ENCODE assay signal across 10 cellular contexts in genomic region chr3:115072265-115073008, GRCh38.
DNase-seq lines count a peak whose midpoint lies in the region; ATAC-seq, FAIRE-seq and TF ChIP-seq lines count a peak whose summit lies in the region.
"Had no signal": no experiment of that assay in that cellular context is flagged by ENCODE, and none has a peak within 500 bp of the region (broad histone marks: within the 10 kb centered on the region; RNA-seq: fewer than 3 reads in every experiment).

No MANE protein-coding gene starts in this region.

- H3K9me2 ChIP-seq in GM23248 (ENCODE audit: insufficient read depth) (no peaks in the 10 kb centered on the region), OCI-LY7 (ENCODE audit: insufficient read depth, low read length) (no peaks in the 10 kb centered on the region)

- no peaks in the 10 kb centered on the region for H3K36me3 ChIP-seq in GM23248 (ENCODE audit: low read depth)
- no peaks in the 10 kb centered on the region for H3K36me3 ChIP-seq in fibroblast of lung (ENCODE audit: control insufficient read depth, insufficient read depth, low read length)
- H3K36me3 ChIP-seq in sigmoid colon: no peaks in the 10 kb centered on the region
- no peaks in the 10 kb centered on the region for H3K36me3 ChIP-seq in HepG2 (replicated peaks in 1 of 2; ENCODE audit: control insufficient read depth in 1 of 2, insufficient read depth in 2 of 2, low read length in 2 of 2)
- H3K36me3 ChIP-seq in OCI-LY7 (ENCODE audit: insufficient read depth, low read length): no peaks in the 10 kb centered on the region

- TF ChIP-seq CTCF in RWPE1 (conservative IDR thresholded peaks at IDR 0.05; ENCODE audit: low read depth) (no peak), fibroblast of lung (conservative IDR thresholded peaks at IDR 0.05 in 1 of 2, IDR thresholded peaks at IDR 0.05 in 1 of 2; ENCODE audit: low read depth in 1 of 2, low read length in 2 of 2) (no peak), sigmoid colon (IDR thresholded peaks at IDR 0.05) (no peak), HepG2 (CRISPR knock-in tag; IDR thresholded peaks at IDR 0.05) (no peak), OCI-LY7 (conservative IDR thresholded peaks at IDR 0.05; ENCODE audit: low read length) (no peak)

- H3K4me1 ChIP-seq in GM23248 (ENCODE audit: insufficient read depth): peaks cover 48% of the 10 kb centered on the region
- no peaks in the 10 kb centered on the region for H3K4me1 ChIP-seq in fibroblast of lung (ENCODE audit: control insufficient read depth, extremely low read depth, insufficient read depth, low read length)
- H3K4me1 ChIP-seq in sigmoid colon: peaks cover 0 to 44% (median 21%) of the 10 kb centered on the region in 4 donors
- H3K4me1 ChIP-seq in HepG2 (ENCODE audit: insufficient read depth, low read length): no peaks in the 10 kb centered on the region
- H3K4me1 ChIP-seq in OCI-LY7 (ENCODE audit: insufficient read depth, low read length, poor library complexity, severe bottlenecking): no peaks in the 10 kb centered on the region

- TF ChIP-seq EP300 in sigmoid colon (IDR thresholded peaks at IDR 0.05) (no peak), HepG2 (IDR thresholded peaks at IDR 0.05; ENCODE audit: low read depth in 2 of 2, low read length in 2 of 2) (no peak), HepG2 (CRISPR knock-in tag; IDR thresholded peaks at IDR 0.05; ENCODE audit: borderline replicate concordance) (no peak)

- peak; percentile 78 for DNase-seq in GM23248
- DNase-seq in RWPE1 (ENCODE audit: low spot score): peak; percentile 49
- DNase-seq in fibroblast of lung (ENCODE audit: low read depth in 2 of 2): peak; percentile 26 to 82
- DNase-seq in sigmoid colon: no peak
- DNase-seq in effector CD8-positive, alpha-beta T cell (lab: John Stamatoyannopoulos, UW): no peak
- DNase-seq in HepG2 (ENCODE audit: low spot score): no peak
- no peak for DNase-seq in NOMO-1 treated with dmso at 0.1 percent for 144 hours (lab: John Stamatoyannopoulos, UW; ENCODE audit: unreplicated experiment)
- DNase-seq in OCI-LY7 (ENCODE audit: low spot score): no peak
- DNase-seq: activated T-cell treated with anti-CD3 and anti-CD28 coated beads, Interleukin-2, amount 50 U/mL, for 48 hours; NCI-H2171 had no signal

- no TSS peak for BruUV-seq in HepG2 (replicated peaks; lab: Mats Ljungman, UMichigan)
- BruUV-seq in OCI-LY7 (replicated peaks; lab: Mats Ljungman, UMichigan): no TSS peak

- peaks cover 30% of the 10 kb centered on the region for H3F3A ChIP-seq in GM23248 (ENCODE audit: insufficient read depth)

- POLR2A ChIA-PET in RWPE1 (lab: Yijun Ruan, JAX; ENCODE audit: low non-redundant PET): no interaction called here
- POLR2A ChIA-PET in HepG2 (lab: Yijun Ruan, JAX): no interaction called here
- POLR2A ChIA-PET in OCI-LY7 (lab: Charles Lee): no interaction called here

- H3K4me2 ChIP-seq in GM23248 (ENCODE audit: unreplicated experiment) (peak overlapping the region; percentile 75), fibroblast of lung (ENCODE audit: extremely low read depth, insufficient read depth, low read length) (peak overlapping the region; percentile 25), HepG2 (ENCODE audit: low read depth, low read length) (no peak overlapping the region), OCI-LY7 (ENCODE audit: low read length) (no peak overlapping the region)

- peak overlapping the region; percentile 71 for H3K9ac ChIP-seq in GM23248
- H3K9ac ChIP-seq in fibroblast of lung (ENCODE audit: insufficient read depth, low read length): no peak overlapping the region
- no peak overlapping the region for H3K9ac ChIP-seq in HepG2 (ENCODE audit: insufficient read depth, low read depth, low read length)

- in situ Hi-C loops in GM23248 (cut with MboI): no loop called here
- in situ Hi-C loops in HepG2 (cut with HindIII; ENCODE audit: extremely low pct_ligation_motif_present, low pct_unique_long_range_greater_than_20kb): no loop called here

- H4K20me1 ChIP-seq in GM23248 (ENCODE audit: insufficient read depth) (no peaks in the 10 kb centered on the region), fibroblast of lung (ENCODE audit: control insufficient read depth, extremely low read depth, insufficient read depth, low read length) (peaks cover 1% of the 10 kb centered on the region), HepG2 (ENCODE audit: insufficient read depth, low read length) (no peaks in the 10 kb centered on the region), OCI-LY7 (ENCODE audit: insufficient read depth, low read length) (no peaks in the 10 kb centered on the region)

- no peak for TF ChIP-seq POLR2A in sigmoid colon (IDR thresholded peaks at IDR 0.05)
- TF ChIP-seq POLR2A in HepG2 (IDR thresholded peaks at IDR 0.05; ENCODE audit: insufficient read depth in 1 of 2, low read depth in 2 of 2, low read length in 2 of 2): no peak

- no peaks in the 10 kb centered on the region for H3K9me3 ChIP-seq in GM23248 (ENCODE audit: low read depth)
- H3K9me3 ChIP-seq in fibroblast of lung (ENCODE audit: control insufficient read depth, insufficient read depth, low read depth, low read length): no peaks in the 10 kb centered on the region
- no peaks in the 10 kb centered on the region for H3K9me3 ChIP-seq in sigmoid colon
- H3K9me3 ChIP-seq in HepG2 (ENCODE audit: low read length): no peaks in the 10 kb centered on the region
- no peaks in the 10 kb centered on the region for H3K9me3 ChIP-seq in OCI-LY7 (ENCODE audit: low read length)

- H2AFZ ChIP-seq in GM23248 (peak overlapping the region; percentile 79; the same call in 1 of the 2 replicates), fibroblast of lung (ENCODE audit: low read length) (no peak overlapping the region), HepG2 (ENCODE audit: low read length) (no peak overlapping the region), OCI-LY7 (ENCODE audit: low read length) (no peak overlapping the region)

- intact Hi-C loops in sigmoid colon (cut with DNase I) (no loop called here), HepG2 (cut with micrococcal nuclease; ENCODE audit: unreplicated experiment) (no loop called here), OCI-LY7 (cut with micrococcal nuclease; ENCODE audit: unreplicated experiment) (no loop called here)

- no peak for TF ChIP-seq RAD21 in HepG2 (CRISPR knock-in tag; IDR thresholded peaks at IDR 0.05)

- 70 to 71% methylated on average over 6 of the region's 6 CpGs for WGBS in GM23248 (ENCODE audit: low coverage in 1 of 2, low lambda C conversion rate in 2 of 2, missing lambda C conversion rate in 2 of 2), 2 experiments
- 77 to 84% methylated on average over 6 of the region's 6 CpGs for WGBS in sigmoid colon, 2 donors
- 79% methylated on average over 6 of the region's 6 CpGs for WGBS in HepG2 (ENCODE audit: low lambda C conversion rate)

- H3K79me2 ChIP-seq in GM23248 (ENCODE audit: insufficient read depth) (0 out of 2 replicates have a peak, but pooled peaks cover 8% of the 10 kb centered on the region), fibroblast of lung (ENCODE audit: control insufficient read depth, insufficient read depth, low read length) (no peaks in the 10 kb centered on the region), HepG2 (ENCODE audit: insufficient read depth, low read length) (no peaks in the 10 kb centered on the region), OCI-LY7 (ENCODE audit: insufficient read depth, low read depth, low read length) (no peaks in the 10 kb centered on the region)

- no peak for FAIRE-seq in HepG2 (lab: Jason Lieb, UNC)

- no peak for ATAC-seq in HepG2

- CTCF ChIA-PET in RWPE1 (lab: Yijun Ruan, JAX): no interaction called here
- CTCF ChIA-PET in HepG2 (lab: Yijun Ruan, JAX; ENCODE audit: low intra/inter-chr PET ratio, low total read pairs): no interaction called here
- CTCF ChIA-PET in OCI-LY7 (lab: Charles Lee; ENCODE audit: unreplicated experiment): no interaction called here

- H3K27ac ChIP-seq in GM23248 (peak overlapping the region; percentile 83), RWPE1 (no peak overlapping the region), fibroblast of lung (ENCODE audit: insufficient read depth, low read length) (no peak overlapping the region), sigmoid colon (peak overlapping the region in 3 of 4 donors; percentile 8 to 27 (median 21)), HepG2 (ENCODE audit: extremely low read length, insufficient read depth, low read length) (no peak overlapping the region), OCI-LY7 (ENCODE audit: low read depth, low read length, poor library complexity, severe bottlenecking) (no peak overlapping the region)

- H3K4me3 ChIP-seq in GM23248 (peak overlapping the region; percentile 62), fibroblast of lung (replicated peaks in 1 of 4; ENCODE audit: control extremely low read depth in 1 of 4, insufficient read depth in 1 of 4, low read depth in 3 of 4, low read length in 4 of 4) (no peak overlapping the region), sigmoid colon (no peak overlapping the region), HepG2 (replicated peaks in 1 of 3; ENCODE audit: insufficient read depth in 1 of 3, low read depth in 2 of 3, low read length in 3 of 3) (no peak overlapping the region), OCI-LY7 (ENCODE audit: low read depth, low read length, poor library complexity, severe bottlenecking) (no peak overlapping the region)

- H3K27me3 ChIP-seq in GM23248 (replicated peaks; ENCODE audit: insufficient read depth): no peaks in the 10 kb centered on the region
- H3K27me3 ChIP-seq in fibroblast of lung (ENCODE audit: control insufficient read depth, insufficient read depth, low read length): no peaks in the 10 kb centered on the region
- H3K27me3 ChIP-seq in sigmoid colon: no peaks in the 10 kb centered on the region
- H3K27me3 ChIP-seq in HepG2 (ENCODE audit: control insufficient read depth in 1 of 2, insufficient read depth in 2 of 2, low read length in 2 of 2): no peaks in the 10 kb centered on the region

TF ChIP-seq in HepG2, 621 proteins besides CTCF, POLR2A, EP300 and RAD21 (continues in another document):
- TF ChIP-seq FOXP4 (CRISPR knock-in tag; IDR thresholded peaks at IDR 0.05): no peak

Comparison
In these comparisons a context has a peak if more than half of its experiments do, and no peak if none do; other contexts are left out.
1. DNase-seq: peak in GM23248 (single experiment), RWPE1 (single experiment) and fibroblast of lung (2 of 2); none in sigmoid colon (single experiment), effector CD8-positive, alpha-beta T cell (single experiment), HepG2 (single experiment), NOMO-1 treated with dmso at 0.1 percent for 144 hours (single experiment) and OCI-LY7 (single experiment).
2. H3K27ac ChIP-seq: peak in GM23248 (single experiment) and sigmoid colon (3 of 4); none in RWPE1 (single experiment), fibroblast of lung (single experiment), HepG2 (single experiment) and OCI-LY7 (single experiment).
3. H3K4me2 ChIP-seq: peak in GM23248 (single experiment) and fibroblast of lung (single experiment); none in HepG2 (single experiment) and OCI-LY7 (single experiment).